Comparison of ENCODE assay signal across 9 cellular contexts in genomic region chr7:70042533-70042932, GRCh38.
A peak's percentile ranks its signal among the peaks of the same experiment; 100 is the strongest.
DNase-seq lines count a peak whose midpoint lies in the region; ATAC-seq and TF ChIP-seq lines count a peak whose summit lies in the region.
"Had no signal": no experiment of that assay in that cellular context is flagged by ENCODE, and none has a peak within 500 bp of the region (broad histone marks: within the 10 kb centered on the region; RNA-seq: fewer than 3 reads in every experiment).

No MANE protein-coding gene starts in this region.

- TF ChIP-seq CTCF in epithelial cell of esophagus (IDR thresholded peaks at IDR 0.05; ENCODE audit: insufficient read depth, low read depth, low read length, missing control alignments) (peak; percentile 19), neural crest cell (conservative IDR thresholded peaks at IDR 0.05) (peak; percentile 54)

- no peaks in the 10 kb centered on the region for H3K36me3 Mint-ChIP-seq in neural crest cell (ENCODE audit: low read depth)
- H3K36me3 Mint-ChIP-seq: WTC11 had no signal

- H3K27ac Mint-ChIP-seq in neural crest cell (ENCODE audit: unreplicated experiment), result no peak overlapping the region
- H3K27ac Mint-ChIP-seq: WTC11 had no signal

- H3K4me1 Mint-ChIP-seq in neural crest cell, result peaks cover 10% of the 10 kb centered on the region

- no peak for ATAC-seq in HG03139 (IDR thresholded peaks at IDR 0.05; ENCODE audit: unreplicated experiment)
- ATAC-seq in HG03159 (IDR thresholded peaks at IDR 0.05; ENCODE audit: unreplicated experiment), result no peak
- ATAC-seq: WTC11 had no signal

- DNase-seq in Caki2 (ENCODE audit: low read depth), result peak; percentile 31
- peak; percentile 20 for DNase-seq in NCI-H2196 treated with DMSO at 0.1 percent for 48 hours (lab: John Stamatoyannopoulos, UW; ENCODE audit: unreplicated experiment)
- peak; percentile 3 for DNase-seq in epithelial cell of esophagus (ENCODE audit: low read depth)
- DNase-seq in neural crest cell (ENCODE audit: low read depth, low spot score), result no peak
- DNase-seq in activated CD4-positive, alpha-beta T cell treated with anti-CD3 and anti-CD28 coated beads for 48 hours, result no peak
- no peak for DNase-seq in stimulated activated CD4-positive, alpha-beta T cell treated with anti-CD3 and anti-CD28 coated beads, Interleukin-2, amount 100 ng/mL, for 48 hours

- H3K4me3 Mint-ChIP-seq in neural crest cell, result no peak overlapping the region
- H3K4me3 Mint-ChIP-seq: WTC11 had no signal

- no peak overlapping the region for H3K4me3 ChIP-seq in epithelial cell of esophagus (ENCODE audit: low read length)

- no peaks in the 10 kb centered on the region for H3K9me3 Mint-ChIP-seq in neural crest cell
- H3K9me3 Mint-ChIP-seq: WTC11 had no signal

- in situ Hi-C loops in Caki2 (cut with HindIII; ENCODE audit: low pct_unique_long_range_greater_than_20kb, low sequenced_read_pairs), result no loop called here

- no peaks in the 10 kb centered on the region for H3K27me3 Mint-ChIP-seq in neural crest cell (ENCODE audit: low read depth)

Comparison
In these comparisons a context has a peak if more than half of its experiments do, and no peak if none do; other contexts are left out.
1. DNase-seq: peak in Caki2 (single experiment), NCI-H2196 treated with DMSO at 0.1 percent for 48 hours (single experiment) and epithelial cell of esophagus (single experiment); none in neural crest cell (single experiment), activated CD4-positive, alpha-beta T cell treated with anti-CD3 and anti-CD28 coated beads for 48 hours (single experiment) and stimulated activated CD4-positive, alpha-beta T cell treated with anti-CD3 and anti-CD28 coated beads, Interleukin-2, amount 100 ng/mL, for 48 hours (0 of 2).